18 cellular contexts compared by ENCODE assay signal in the genomic region with DNA sequence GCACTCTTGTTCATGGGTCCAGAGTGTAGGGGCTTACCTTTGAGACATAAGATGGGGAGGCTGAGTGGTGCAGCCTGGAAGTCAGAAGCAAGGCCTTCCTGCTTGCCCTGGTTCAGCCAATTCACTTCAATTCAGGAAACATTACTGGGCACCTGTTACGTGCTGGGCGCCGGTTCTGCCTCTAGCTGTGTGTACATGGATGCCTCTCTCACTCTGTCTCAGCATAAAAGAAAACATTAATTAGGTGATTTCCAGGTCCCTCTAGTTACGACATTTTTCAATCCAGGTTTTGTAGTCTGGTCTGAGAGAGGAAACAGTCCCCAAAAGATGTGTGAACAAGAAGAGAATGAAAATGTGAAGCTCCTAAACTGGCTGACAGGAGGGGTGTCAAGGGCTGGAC. TPM values are rescaled to one million over a fixed set of nuclear protein-coding genes. Genes with fewer than 3 reads are reported as not detected.
DNase-seq lines count a peak whose midpoint lies in the region; ATAC-seq and TF ChIP-seq lines count a peak whose summit lies in the region.
"Had no signal": no experiment of that assay in that cellular context is flagged by ENCODE, and none has a peak within 500 bp of the region (broad histone marks: within the 10 kb centered on the region; RNA-seq: fewer than 3 reads in every experiment).

No MANE protein-coding gene starts in this region.

- peak overlapping the region; percentile 90 for H2AFZ ChIP-seq in OCI-LY3 (ENCODE audit: low read depth, low read length)
- H2AFZ ChIP-seq in neural cell (ENCODE audit: low read depth, low read length): no peak overlapping the region

- no peaks in the 10 kb centered on the region for H3K27me3 ChIP-seq in OCI-LY3 (ENCODE audit: low read depth, low read length)
- H3K27me3 ChIP-seq in neural cell (ENCODE audit: insufficient read depth, low read depth, low read length): no peaks in the 10 kb centered on the region
- H3K27me3 ChIP-seq: BLaER1 had no signal

- no peak overlapping the region for H3K4me3 ChIP-seq in OCI-LY3 (ENCODE audit: low read length)
- H3K4me3 ChIP-seq in neural cell (ENCODE audit: low read length): peak overlapping the region; percentile 53
- H3K4me3 ChIP-seq: BLaER1 had no signal

- H3K79me2 ChIP-seq in OCI-LY3 (ENCODE audit: low read length) (no peaks in the 10 kb centered on the region), neural cell (replicated peaks; ENCODE audit: insufficient read depth, low read length) (no peaks in the 10 kb centered on the region)

- H3K27ac ChIP-seq in OCI-LY3 (ENCODE audit: low read length) (no peak overlapping the region; the same call in 1 of the 2 replicates), neural cell (ENCODE audit: low read length) (no peak overlapping the region)
- H3K27ac ChIP-seq: BLaER1, KMS-11 had no signal

- H3K9me3 ChIP-seq in OCI-LY3 (ENCODE audit: insufficient read depth, low read length) (no peaks in the 10 kb centered on the region), neural cell (ENCODE audit: low read length) (no peaks in the 10 kb centered on the region)
- H3K9me3 ChIP-seq: BLaER1, Caco-2 had no signal

- ATAC-seq in GM18511 (IDR thresholded peaks at IDR 0.05; ENCODE audit: unreplicated experiment) (peak; percentile 58), GM19452 (IDR thresholded peaks at IDR 0.05; ENCODE audit: unreplicated experiment) (no peak)
- ATAC-seq: HCT116, HepG2 had no signal

- no peak for TF ChIP-seq RAD21 in neural cell (conservative IDR thresholded peaks at IDR 0.05)

- H3F3A ChIP-seq in neural cell (ENCODE audit: insufficient read depth, low read length, poor library complexity, severe bottlenecking): no peaks in the 10 kb centered on the region

- H3K4me2 ChIP-seq in OCI-LY3 (ENCODE audit: low read length) (peak overlapping the region; percentile 68), neural cell (ENCODE audit: low read length) (no peak overlapping the region)
- H3K4me2 ChIP-seq: BLaER1, KMS-11 had no signal

- H3K9ac ChIP-seq in OCI-LY3 (ENCODE audit: low read length): no peak overlapping the region
- no peak overlapping the region for H3K9ac ChIP-seq in neural cell (ENCODE audit: low read length)
- H3K9ac ChIP-seq: BLaER1, KMS-11 had no signal

- no peaks in the 10 kb centered on the region for H3K9me2 ChIP-seq in neural cell (ENCODE audit: insufficient read depth, low read length)

- no peak for TF ChIP-seq CTCF in GM20000 (IDR thresholded peaks at IDR 0.05; ENCODE audit: extremely low read depth, missing control alignments)
- TF ChIP-seq CTCF in OCI-LY3 (IDR thresholded peaks at IDR 0.05; ENCODE audit: low read depth, low read length): no peak
- TF ChIP-seq CTCF in neural cell (IDR thresholded peaks at IDR 0.05; ENCODE audit: poor library complexity, severe bottlenecking): no peak

- H4K20me1 ChIP-seq in OCI-LY3 (ENCODE audit: insufficient read depth, low read length) (no peaks in the 10 kb centered on the region), neural cell (ENCODE audit: insufficient read depth) (no peaks in the 10 kb centered on the region)
- H4K20me1 ChIP-seq: BLaER1 had no signal

- peaks cover 14% of the 10 kb centered on the region for H3K4me1 ChIP-seq in OCI-LY3 (ENCODE audit: low read length)
- H3K4me1 ChIP-seq: BLaER1, Caco-2 had no signal

- no peak for TF ChIP-seq EP300 in neural cell (conservative IDR thresholded peaks at IDR 0.05; ENCODE audit: poor library complexity, severe bottlenecking)

- DNase-seq in GM20000 (ENCODE audit: low spot score) (peak; percentile 24), amniotic stem cell (lab: John Stamatoyannopoulos, UW) (no peak), NCI-H748 (lab: John Stamatoyannopoulos, UW; ENCODE audit: unreplicated experiment) (no peak)
- DNase-seq in stimulated activated CD8-positive, alpha-beta memory T cell treated with anti-CD3 and anti-CD28 coated beads, Interleukin-4, amount 100 ng/mL, for 48 hours: no peak
- DNase-seq: 8988T; AML-193; Caco-2; CD8-positive, alpha-beta memory T cell; DMS53; GF-D8 had no signal

- H3K36me3 ChIP-seq in OCI-LY3 (replicated peaks; ENCODE audit: low read depth, low read length) (no peaks in the 10 kb centered on the region), neural cell (ENCODE audit: insufficient read depth, low read length) (no peaks in the 10 kb centered on the region)
- H3K36me3 ChIP-seq: BLaER1 had no signal

TF ChIP-seq in neural cell, 6 proteins besides CTCF, POLR2A, EP300 and RAD21:
- TF ChIP-seq TAF1 (IDR thresholded peaks at IDR 0.05; ENCODE audit: low read depth) (no peak), SMC3 (conservative IDR thresholded peaks at IDR 0.05; ENCODE audit: poor library complexity) (no peak), EZH2 (IDR thresholded peaks at IDR 0.05; ENCODE audit: borderline replicate concordance, insufficient read depth, low read length, poor library complexity, severe bottlenecking) (no peak), POLR2AphosphoS5 (IDR thresholded peaks at IDR 0.05) (no peak), MXI1 (conservative IDR thresholded peaks at IDR 0.05; ENCODE audit: poor library complexity, severe bottlenecking) (no peak)
- TF ChIP-seq, protein P1, sequence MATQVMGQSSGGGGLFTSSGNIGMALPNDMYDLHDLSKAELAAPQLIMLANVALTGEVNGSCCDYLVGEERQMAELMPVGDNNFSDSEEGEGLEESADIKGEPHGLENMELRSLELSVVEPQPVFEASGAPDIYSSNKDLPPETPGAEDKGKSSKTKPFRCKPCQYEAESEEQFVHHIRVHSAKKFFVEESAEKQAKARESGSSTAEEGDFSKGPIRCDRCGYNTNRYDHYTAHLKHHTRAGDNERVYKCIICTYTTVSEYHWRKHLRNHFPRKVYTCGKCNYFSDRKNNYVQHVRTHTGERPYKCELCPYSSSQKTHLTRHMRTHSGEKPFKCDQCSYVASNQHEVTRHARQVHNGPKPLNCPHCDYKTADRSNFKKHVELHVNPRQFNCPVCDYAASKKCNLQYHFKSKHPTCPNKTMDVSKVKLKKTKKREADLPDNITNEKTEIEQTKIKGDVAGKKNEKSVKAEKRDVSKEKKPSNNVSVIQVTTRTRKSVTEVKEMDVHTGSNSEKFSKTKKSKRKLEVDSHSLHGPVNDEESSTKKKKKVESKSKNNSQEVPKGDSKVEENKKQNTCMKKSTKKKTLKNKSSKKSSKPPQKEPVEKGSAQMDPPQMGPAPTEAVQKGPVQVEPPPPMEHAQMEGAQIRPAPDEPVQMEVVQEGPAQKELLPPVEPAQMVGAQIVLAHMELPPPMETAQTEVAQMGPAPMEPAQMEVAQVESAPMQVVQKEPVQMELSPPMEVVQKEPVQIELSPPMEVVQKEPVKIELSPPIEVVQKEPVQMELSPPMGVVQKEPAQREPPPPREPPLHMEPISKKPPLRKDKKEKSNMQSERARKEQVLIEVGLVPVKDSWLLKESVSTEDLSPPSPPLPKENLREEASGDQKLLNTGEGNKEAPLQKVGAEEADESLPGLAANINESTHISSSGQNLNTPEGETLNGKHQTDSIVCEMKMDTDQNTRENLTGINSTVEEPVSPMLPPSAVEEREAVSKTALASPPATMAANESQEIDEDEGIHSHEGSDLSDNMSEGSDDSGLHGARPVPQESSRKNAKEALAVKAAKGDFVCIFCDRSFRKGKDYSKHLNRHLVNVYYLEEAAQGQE (IDR thresholded peaks at IDR 0.05; ENCODE audit: borderline replicate concordance): no peak

RNA-seq across cellular contexts. Expression of gene RTP1, which starts 1.2 kb away (rescaled TPM):
- 2.0 and 2.3 TPM in 2 replicates for polyA plus RNA-seq in neural cell
- polyA minus RNA-seq in neural cell: 1.9 and 2.7 TPM in 2 replicates
- polyA plus RNA-seq: CD8-positive, alpha-beta memory T cell; HepG2 had no signal

RNA-seq across cellular contexts. Expression of gene RPL39L, which starts 59.2 kb away (rescaled TPM):
- polyA plus RNA-seq in neural cell: 9.8 and 19.9 TPM in 2 replicates
- polyA minus RNA-seq in neural cell: 3.9 and 6.3 TPM in 2 replicates
- polyA plus RNA-seq: HepG2 had no signal
